In the genomic region with DNA sequence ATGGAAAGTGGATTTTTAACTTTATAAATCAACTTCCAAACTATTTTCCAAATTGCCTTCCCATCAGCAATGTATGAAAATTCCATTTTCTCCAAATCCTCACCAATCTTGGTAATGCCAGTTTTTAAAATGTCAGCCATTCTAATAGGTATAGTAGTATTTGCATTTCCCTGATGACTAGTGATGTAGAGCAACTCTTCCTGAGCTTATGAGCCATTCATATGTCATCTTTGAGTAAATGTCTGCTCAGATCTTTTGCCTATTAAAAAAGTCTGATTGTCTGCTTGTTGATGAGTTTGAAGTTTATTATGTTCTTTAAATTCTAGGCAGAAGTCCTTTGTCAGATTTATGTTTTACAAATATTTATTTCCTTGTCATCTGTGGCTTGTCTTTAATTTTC, we compare ENCODE assay signal across 33 cellular contexts. TPM values are rescaled to one million over a fixed set of nuclear protein-coding genes. Genes with fewer than 3 reads are reported as not detected.
"Had no signal": no experiment of that assay in that cellular context is flagged by ENCODE, and none has a peak within 500 bp of the region (broad histone marks: within the 10 kb centered on the region; RNA-seq: fewer than 3 reads in every experiment).

No MANE protein-coding gene starts in this region.

- H3K27me3 ChIP-seq: SJSA1 had no signal

- H3K4me2 ChIP-seq: SK-N-SH had no signal

- FAIRE-seq: TTC549 had no signal

- H3K4me1 ChIP-seq: SJSA1 had no signal

- H3K9ac ChIP-seq: SK-N-SH had no signal

- H3K9me2 ChIP-seq: SK-N-SH had no signal

- H3K27ac ChIP-seq: SJSA1 had no signal

- ATAC-seq: activated CD8-positive, alpha-beta memory T cell treated with anti-CD3 and anti-CD28 coated beads, Interleukin-2, amount 10 ng/mL, durations not matched to agents 7 days and 5 days; activated naive CD8-positive, alpha-beta T cell treated with anti-CD3 and anti-CD28 coated beads, Interleukin-2, amount 50 U/mL, for 24 hours; Panc1 had no signal

- H3K9me3 ChIP-seq: SJSA1, SK-N-SH had no signal

- H3K4me3 ChIP-seq: SJSA1 had no signal

- DNase-seq: activated B cell treated with CpG ODN at 0.5 μM for 24 hours; activated CD4-positive, alpha-beta memory T cell treated with anti-CD3 and anti-CD28 coated beads, Interleukin-2, amount 10 ng/mL, durations not matched to agents 7 days and 5 days; activated CD4-positive, alpha-beta T cell treated with anti-CD3 and anti-CD28 coated beads for 1 hour; activated CD4-positive, alpha-beta T cell treated with anti-CD3 and anti-CD28 coated beads for 48 hours; activated CD8-positive, alpha-beta memory T cell treated with anti-CD3 and anti-CD28 coated beads for 24 hours; activated CD8-positive, alpha-beta memory T cell treated with anti-CD3 and anti-CD28 coated beads, Interleukin-2, amount 10 ng/mL, durations not matched to agents 7 days and 5 days; activated CD8-positive, alpha-beta memory T cell treated with anti-CD3 and anti-CD28 coated beads, Interleukin-2, amount 50 U/mL, for 48 hours; activated effector memory CD4-positive, alpha-beta T cell treated with Interleukin-2 at 50 U/mL for 16 hours; activated naive CD4-positive, alpha-beta T cell treated with anti-CD3 and anti-CD28 coated beads, Interleukin-2, amount 10 ng/mL, durations not matched to agents 7 days and 5 days; activated naive CD8-positive, alpha-beta T cell treated with anti-CD3 and anti-CD28 coated beads, Interleukin-2, amount 50 U/mL, for 24 hours; activated T-cell treated with anti-CD3 and anti-CD28 coated beads, Interleukin-2, amount 50 U/mL, for 48 hours; anterior cingulate cortex; central memory CD4-positive, alpha-beta T cell; KG1; MM.1S; NCI-H1092 treated with DMSO at 0.1 percent for 48 hours; NCI-H1417; NCI-H146; NCI-H187; NCI-H2029 treated with DMSO at 0.1 percent for 48 hours; NCI-H2107; NCI-H2171; NCI-H510A; NCI-H526; NCI-H748 treated with DMSO at 0.1 percent for 48 hours; NK-92 treated with Interleukin-12 subunit alpha and Interleukin-12 subunit beta, amount 100 ng/mL, for 24 hours; RPMI8226; SHP77 treated with DMSO at 0.1 percent for 48 hours; SK-N-SH had no signal

RNA-seq across cellular contexts. Expression of gene TEX46, which starts 58.4 kb away (rescaled TPM):
- total RNA-seq: activated B cell treated with CpG ODN at 0.5 μM for 24 hours; activated CD4-positive, alpha-beta memory T cell treated with anti-CD3 and anti-CD28 coated beads, Interleukin-2, amount 10 ng/mL, durations not matched to agents 7 days and 5 days; activated CD8-positive, alpha-beta memory T cell treated with anti-CD3 and anti-CD28 coated beads, Interleukin-2, amount 10 ng/mL, durations not matched to agents 7 days and 5 days; LHCN-M2; SJSA1 had no signal
